6 cellular contexts compared by ENCODE assay signal in the genomic region with DNA sequence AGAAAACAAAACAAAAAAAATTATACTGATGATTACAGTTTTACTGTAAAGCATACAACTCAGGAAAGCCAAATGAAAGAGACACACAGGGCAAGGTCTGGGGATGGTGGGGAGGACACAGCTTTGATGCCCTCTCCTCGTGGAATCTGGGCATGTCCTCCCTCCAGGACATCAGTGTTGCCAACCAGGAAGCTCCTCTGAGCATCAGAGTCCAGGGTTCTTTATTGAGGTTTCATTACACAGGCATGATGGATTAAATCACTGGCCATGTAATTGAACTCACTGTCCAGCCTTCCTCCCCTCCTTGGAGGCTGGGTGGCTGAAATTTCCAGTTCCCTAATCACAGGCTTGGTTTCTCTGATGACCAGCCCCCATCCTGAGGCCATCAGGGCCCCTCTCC.
"Had no signal": no experiment of that assay in that cellular context is flagged by ENCODE, and none has a peak within 500 bp of the region (broad histone marks: within the 10 kb centered on the region; RNA-seq: fewer than 3 reads in every experiment).

No MANE protein-coding gene starts in this region.

- H3K27ac ChIP-seq: GM23248 had no signal

- H3K4me3 ChIP-seq: GM23248, HAP-1 had no signal

- H3K36me3 ChIP-seq: HAP-1 had no signal

- H3K4me1 ChIP-seq: HAP-1 had no signal

- DNase-seq: GM23248, GOT3, H7, IMR-90 had no signal

- ATAC-seq: HCT116 had no signal

- H3K9me3 ChIP-seq: HAP-1 had no signal
